ENCODE assay signal across 14 cellular contexts in the genomic region with DNA sequence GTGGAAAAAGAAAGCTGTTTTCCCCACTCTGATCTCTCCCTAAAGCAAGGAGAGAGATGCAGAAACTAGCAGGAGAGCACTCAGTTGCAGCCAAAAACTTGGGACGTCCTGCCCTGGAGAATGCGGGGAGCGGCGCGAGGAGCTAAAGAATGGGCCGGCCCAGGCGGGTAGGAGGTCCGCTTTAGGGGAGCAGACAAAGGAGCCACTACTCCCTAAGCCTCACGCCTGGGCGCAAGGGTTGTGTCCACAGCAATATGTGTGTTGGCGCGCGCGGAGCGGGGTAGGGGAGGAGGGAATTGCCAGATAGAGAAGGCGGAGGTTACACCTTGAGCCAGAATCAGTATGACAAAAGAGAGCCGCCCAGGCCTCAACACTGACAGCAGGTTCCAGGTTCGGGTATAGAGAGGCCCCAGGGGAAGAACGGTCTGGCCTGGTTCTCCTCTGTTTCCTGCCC. TPM values are rescaled to one million over a fixed set of nuclear protein-coding genes. Genes with fewer than 3 reads are reported as not detected.
A peak's percentile ranks its signal among the peaks of the same experiment; 100 is the strongest.
DNase-seq lines count a peak whose midpoint lies in the region; ATAC-seq, FAIRE-seq and TF ChIP-seq lines count a peak whose summit lies in the region.
"Had no signal": no experiment of that assay in that cellular context is flagged by ENCODE, and none has a peak within 500 bp of the region (broad histone marks: within the 10 kb centered on the region; RNA-seq: fewer than 3 reads in every experiment).

No MANE protein-coding gene starts in this region.

- no peaks in the 10 kb centered on the region for H3K9me3 Mint-ChIP-seq in activated CD4-positive, alpha-beta T cell treated with anti-CD3 and anti-CD28 coated beads, Interleukin-2, amount 10 ng/mL, durations not matched to agents 7 days and 5 days
- H3K9me3 Mint-ChIP-seq in activated CD4-positive, alpha-beta T cell treated with anti-CD3 and anti-CD28 coated beads for 36 hours (ENCODE audit: low read depth), result no peaks in the 10 kb centered on the region
- H3K9me3 Mint-ChIP-seq: stimulated activated naive CD8-positive, alpha-beta T cell treated with anti-CD3 and anti-CD28 coated beads, Interleukin-15, amount 100 ng/mL, for 72 hours had no signal

- H3K27ac ChIP-seq in kidney (ENCODE audit: low read depth in 2 of 2, low read length in 2 of 2), result no peak overlapping the region
- H3K27ac ChIP-seq in urinary bladder (ENCODE audit: low read depth), result no peak overlapping the region

- H3K36me3 ChIP-seq in kidney (ENCODE audit: control insufficient read depth in 1 of 2, insufficient read depth in 2 of 2, low read length in 2 of 2) (no peaks in the 10 kb centered on the region), urinary bladder (ENCODE audit: insufficient read depth) (no peaks in the 10 kb centered on the region)

- H3K4me3 ChIP-seq in choroid plexus epithelial cell (ENCODE audit: low read depth, low read length) (peak overlapping the region; percentile 70), kidney (ENCODE audit: low read length in 2 of 2) (no peak overlapping the region), urinary bladder (ENCODE audit: low read depth, low read length) (peak overlapping the region; percentile 18)

- TF ChIP-seq CTCF in choroid plexus epithelial cell (conservative IDR thresholded peaks at IDR 0.05; ENCODE audit: low read depth, low read length) (no peak), kidney (IDR thresholded peaks at IDR 0.05; ENCODE audit: borderline replicate concordance, extremely low read depth, insufficient read depth) (no peak)

- H3K9ac ChIP-seq in kidney (ENCODE audit: low read length in 2 of 2), result no peak overlapping the region

- POLR2A ChIA-PET in activated CD4-positive, alpha-beta T cell treated with anti-CD3 and anti-CD28 coated beads, Interleukin-2, amount 10 ng/mL, durations not matched to agents 7 days and 5 days (lab: Charles Lee), result no interaction called here
- POLR2A ChIA-PET in activated CD4-positive, alpha-beta T cell treated with anti-CD3 and anti-CD28 coated beads for 36 hours (lab: Charles Lee), result no interaction called here

- H3K9me3 ChIP-seq in kidney (ENCODE audit: control insufficient read depth in 1 of 2, low read length in 2 of 2), result no peaks in the 10 kb centered on the region
- H3K9me3 ChIP-seq: body of pancreas had no signal

- FAIRE-seq in kidney (lab: Jason Lieb, UNC), result no peak
- FAIRE-seq: A204.1 had no signal

- no peaks in the 10 kb centered on the region for H3K36me3 Mint-ChIP-seq in activated CD4-positive, alpha-beta T cell treated with anti-CD3 and anti-CD28 coated beads, Interleukin-2, amount 10 ng/mL, durations not matched to agents 7 days and 5 days (ENCODE audit: low read depth)
- no peaks in the 10 kb centered on the region for H3K36me3 Mint-ChIP-seq in activated CD4-positive, alpha-beta T cell treated with anti-CD3 and anti-CD28 coated beads for 36 hours (ENCODE audit: low read depth)

- H3K4me1 ChIP-seq in kidney (ENCODE audit: control insufficient read depth in 1 of 2, insufficient read depth in 1 of 2, low read depth in 1 of 2, low read length in 2 of 2), result peaks cover 4 to 16% of the 10 kb centered on the region in 2 donors
- H3K4me1 ChIP-seq in urinary bladder (ENCODE audit: insufficient read depth), result no peaks in the 10 kb centered on the region

- intact Hi-C loops in kidney (cut with DNase I), result no loop called here
- intact Hi-C loops in activated CD4-positive, alpha-beta T cell treated with anti-CD3 and anti-CD28 coated beads for 36 hours (cut with DNase I, micrococcal nuclease), result loop anchor here (2.0 to 10.0 kb wide), 4 partner anchors 261 to 961 kb away; no protein-coding TSS in a partner anchor

- 70% methylated on average over 19 of the region's 19 CpGs for WGBS in urinary bladder

- H3K4me1 Mint-ChIP-seq in activated CD4-positive, alpha-beta T cell treated with anti-CD3 and anti-CD28 coated beads, Interleukin-2, amount 10 ng/mL, durations not matched to agents 7 days and 5 days, result peaks cover 26% of the 10 kb centered on the region
- H3K4me1 Mint-ChIP-seq in activated CD4-positive, alpha-beta T cell treated with anti-CD3 and anti-CD28 coated beads for 36 hours, result peaks cover 31% of the 10 kb centered on the region

- no peak for ATAC-seq in activated CD4-positive, alpha-beta T cell treated with anti-CD3 and anti-CD28 coated beads for 36 hours

- H3K27me3 Mint-ChIP-seq in activated CD4-positive, alpha-beta T cell treated with anti-CD3 and anti-CD28 coated beads, Interleukin-2, amount 10 ng/mL, durations not matched to agents 7 days and 5 days, result peaks cover 88% of the 10 kb centered on the region
- H3K27me3 Mint-ChIP-seq in activated CD4-positive, alpha-beta T cell treated with anti-CD3 and anti-CD28 coated beads for 36 hours, result peaks cover 69% of the 10 kb centered on the region

- H3K4me3 Mint-ChIP-seq in activated CD4-positive, alpha-beta T cell treated with anti-CD3 and anti-CD28 coated beads, Interleukin-2, amount 10 ng/mL, durations not matched to agents 7 days and 5 days, result no peak overlapping the region
- H3K4me3 Mint-ChIP-seq in activated CD4-positive, alpha-beta T cell treated with anti-CD3 and anti-CD28 coated beads for 36 hours, result no peak overlapping the region

- no peak for DNase-seq in activated CD4-positive, alpha-beta T cell treated with anti-CD3 and anti-CD28 coated beads, Interleukin-2, amount 10 ng/mL, durations not matched to agents 7 days and 5 days
- no peak for DNase-seq in activated CD4-positive, alpha-beta T cell treated with anti-CD3 and anti-CD28 coated beads, Interleukin-2, amount 50 U/mL, for 48 hours
- DNase-seq in choroid plexus epithelial cell (ENCODE audit: low read depth), result no peak
- peak; percentile 66 for DNase-seq in kidney
- DNase-seq in UCSD-AML1 (lab: John Stamatoyannopoulos, UW; ENCODE audit: unreplicated experiment), result no peak
- no peak for DNase-seq in NCI-H1694 (lab: John Stamatoyannopoulos, UW)
- no peak for DNase-seq in activated CD4-positive, alpha-beta T cell treated with anti-CD3 and anti-CD28 coated beads for 36 hours
- DNase-seq: activated T-cell treated with anti-CD3 and anti-CD28 coated beads for 4 hours, naive B cell had no signal

- peak overlapping the region; percentile 13 for H3K27ac Mint-ChIP-seq in activated CD4-positive, alpha-beta T cell treated with anti-CD3 and anti-CD28 coated beads, Interleukin-2, amount 10 ng/mL, durations not matched to agents 7 days and 5 days
- no peak overlapping the region for H3K27ac Mint-ChIP-seq in activated CD4-positive, alpha-beta T cell treated with anti-CD3 and anti-CD28 coated beads for 36 hours
- H3K27ac Mint-ChIP-seq: naive B cell had no signal

- CTCF ChIA-PET in activated CD4-positive, alpha-beta T cell treated with anti-CD3 and anti-CD28 coated beads, Interleukin-2, amount 10 ng/mL, durations not matched to agents 7 days and 5 days (lab: Charles Lee), result interaction anchor here (0.6 kb wide), 1 partner anchor 1688 kb away, joined by 4 read pairs; no protein-coding TSS in a partner anchor
- CTCF ChIA-PET in activated CD4-positive, alpha-beta T cell treated with anti-CD3 and anti-CD28 coated beads for 36 hours (lab: Charles Lee), result no interaction called here

RNA-seq across cellular contexts. Expression of a gene that starts 2.9 kb away (rescaled TPM):
- total RNA-seq in activated CD4-positive, alpha-beta T cell treated with anti-CD3 and anti-CD28 coated beads, Interleukin-2, amount 10 ng/mL, durations not matched to agents 7 days and 5 days, result not detected
- total RNA-seq in kidney (9.9 TPM), urinary bladder (23.2 TPM)
- polyA plus RNA-seq in kidney (ENCODE audit: insufficient read depth, low read depth, low replicate concordance) (0.67 TPM), urinary bladder (7.1 TPM)
- total RNA-seq in activated CD4-positive, alpha-beta T cell treated with anti-CD3 and anti-CD28 coated beads for 36 hours, result not detected
- total RNA-seq: T-helper 2 cell treated with Interferon-gamma antibody and Interleukin-4, amounts not matched to agents 100 ng/mL and 5 ng/mL, for 36 hours had no signal

Comparison
In these comparisons a context has a peak if more than half of its experiments do, and no peak if none do; other contexts are left out.
1. H3K4me3 ChIP-seq: peak in choroid plexus epithelial cell (single experiment) and urinary bladder (single experiment); none in kidney (0 of 2).
2. RNA of a gene that starts 2.9 kb away (total RNA-seq): 23.2 TPM in urinary bladder (single experiment) and 9.9 TPM in kidney (single experiment); not detected in activated CD4-positive, alpha-beta T cell treated with anti-CD3 and anti-CD28 coated beads, Interleukin-2, amount 10 ng/mL, durations not matched to agents 7 days and 5 days and not detected in activated CD4-positive, alpha-beta T cell treated with anti-CD3 and anti-CD28 coated beads for 36 hours; every median in the first group is over 10 times any median in the second.